Comparison of ENCODE assay signal across 11 cellular contexts in genomic region chr2:156405586-156405985, GRCh38. TPM values are rescaled to one million over a fixed set of nuclear protein-coding genes. Genes with fewer than 3 reads are reported as not detected.
DNase-seq lines count a peak whose midpoint lies in the region; ATAC-seq, FAIRE-seq and TF ChIP-seq lines count a peak whose summit lies in the region.
"Had no signal": no experiment of that assay in that cellular context is flagged by ENCODE, and none has a peak within 500 bp of the region (broad histone marks: within the 10 kb centered on the region; RNA-seq: fewer than 3 reads in every experiment).

No MANE protein-coding gene starts in this region.

- TF ChIP-seq CTCF in cardiac muscle cell (IDR thresholded peaks at IDR 0.05; ENCODE audit: low read depth, low read length), result no peak

- H3K27me3 ChIP-seq in cardiac muscle cell (no peaks in the 10 kb centered on the region), small intestine (ENCODE audit: control insufficient read depth in 2 of 2, insufficient read depth in 2 of 2, low read length in 2 of 2) (no peaks in the 10 kb centered on the region)

- no peak for ATAC-seq in HG03045 (IDR thresholded peaks at IDR 0.05; ENCODE audit: unreplicated experiment)

- H3K4me1 ChIP-seq in cardiac muscle cell (ENCODE audit: low read depth) (no peaks in the 10 kb centered on the region), small intestine (ENCODE audit: control insufficient read depth in 2 of 2, insufficient read depth in 1 of 2, low read depth in 1 of 2, low read length in 1 of 2) (no peaks in the 10 kb centered on the region)

- no peak for FAIRE-seq in small intestine (lab: Jason Lieb, UNC)
- FAIRE-seq: colon, TTC549 had no signal

- H3K36me3 ChIP-seq in cardiac muscle cell (no peaks in the 10 kb centered on the region), small intestine (ENCODE audit: control insufficient read depth in 2 of 2, insufficient read depth in 2 of 2, low read length in 2 of 2) (no peaks in the 10 kb centered on the region)

- H3K4me3 ChIP-seq in cardiac muscle cell, result no peak overlapping the region
- H3K4me3 ChIP-seq in small intestine (ENCODE audit: low read depth in 1 of 2, low read length in 2 of 2), result no peak overlapping the region

- DNase-seq in HT-29 (ENCODE audit: low spot score) (peak; percentile 41), SKM-1 treated with dmso at 0.1 percent for 144 hours (lab: John Stamatoyannopoulos, UW; ENCODE audit: unreplicated experiment) (peak; percentile 98), cardiac muscle cell (ENCODE audit: low read depth in 1 of 2, low spot score in 1 of 2) (peak; percentile 22 to 50), small intestine (peak; percentile 6), mucosa of gallbladder (ENCODE audit: low spot score) (no peak), SHP77 treated with DMSO at 0.1 percent for 48 hours (lab: John Stamatoyannopoulos, UW) (no peak), SW 1271 (lab: John Stamatoyannopoulos, UW) (no peak)
- DNase-seq: NCI-H748 treated with DMSO at 0.1 percent for 48 hours had no signal

- no peak overlapping the region for H3K27ac ChIP-seq in cardiac muscle cell
- H3K27ac ChIP-seq in small intestine (ENCODE audit: low read depth in 1 of 2, low read length in 1 of 2), result no peak overlapping the region

- WGBS in small intestine, 3 donors, result 64 to 70% (median 70%) methylated on average over 3 of the region's 3 CpGs

- H3K9me3 ChIP-seq in cardiac muscle cell (ENCODE audit: low read depth), result no peaks in the 10 kb centered on the region
- H3K9me3 ChIP-seq in small intestine (ENCODE audit: control insufficient read depth, low read depth), result no peaks in the 10 kb centered on the region

RNA-seq across cellular contexts. Expression of gene GPD2, which starts 30.6 kb away (rescaled TPM):
- 30.4 and 33.2 TPM in 2 replicates for total RNA-seq in HT-29 (2014; rRNA removed; shearing (Covaris generic))
- total RNA-seq in cardiac muscle cell (25.2 and 27.4 TPM in 2 replicates), mucosa of gallbladder (35.0 TPM)
- polyA plus RNA-seq in cardiac muscle cell (8.1 and 11.3 TPM in 2 replicates), small intestine (10 to 100 TPM; 10.5 to 13.8 (median 13.6) TPM)

Comparison
In these comparisons a context has a peak if more than half of its experiments do, and no peak if none do; other contexts are left out.
1. DNase-seq: peak in HT-29 (single experiment), SKM-1 treated with dmso at 0.1 percent for 144 hours (single experiment), cardiac muscle cell (2 of 2) and small intestine (single experiment); none in mucosa of gallbladder (single experiment), SHP77 treated with DMSO at 0.1 percent for 48 hours (single experiment) and SW 1271 (0 of 2).